In genomic region chr1:217089239-217090014, GRCh38 we compare ENCODE assay signal across 8 cellular contexts.
A peak's percentile ranks its signal among the peaks of the same experiment; 100 is the strongest.
DNase-seq lines count a peak whose midpoint lies in the region; ATAC-seq lines count a peak whose summit lies in the region.

No MANE protein-coding gene starts in this region.

- no peak overlapping the region for H2AK5ac ChIP-seq in neuronal stem cell (ENCODE audit: low read depth, low read length)

- no peak overlapping the region for H4K8ac ChIP-seq in neuronal stem cell (ENCODE audit: low read depth, low read length)

- no peaks in the 10 kb centered on the region for H3K4me1 Mint-ChIP-seq in immature natural killer cell

- H3K4me3 Mint-ChIP-seq in immature natural killer cell: peak overlapping the region in 2 of 5 donors; percentile 30 to 42

- no peaks in the 10 kb centered on the region for H3K79me1 ChIP-seq in neuronal stem cell (ENCODE audit: low read depth, low read length)

- no peak overlapping the region for H3K27ac ChIP-seq in neuronal stem cell (replicated peaks; ENCODE audit: low read length)

- no peak overlapping the region for H2BK120ac ChIP-seq in neuronal stem cell (ENCODE audit: low read depth, low read length)

- no peak overlapping the region for H3K27ac Mint-ChIP-seq in immature natural killer cell

- H3K4me2 ChIP-seq in neuronal stem cell (ENCODE audit: insufficient read depth, low read length, poor library complexity, severe bottlenecking): peak overlapping the region; percentile 87

- WGBS in neuronal stem cell (ENCODE audit: extremely low coverage in 2 of 2, insufficient read length in 2 of 2, insufficient replicate concordance in 1 of 2), 2 donors: no CpG with 5 or more reads among the region's 40 CpGs

- no peak overlapping the region for H2BK5ac ChIP-seq in neuronal stem cell (ENCODE audit: low read length)

- H3K4ac ChIP-seq in neuronal stem cell (ENCODE audit: low read length): no peak overlapping the region

- ATAC-seq in HG02759 (IDR thresholded peaks at IDR 0.05; ENCODE audit: unreplicated experiment): peak; percentile 44
- ATAC-seq in HG02840 (IDR thresholded peaks at IDR 0.05; ENCODE audit: low FRiP score, unreplicated experiment): no peak

- H3K14ac ChIP-seq in neuronal stem cell (ENCODE audit: low read length): no peak overlapping the region

- no peak overlapping the region for H2BK15ac ChIP-seq in neuronal stem cell (ENCODE audit: low read length)

- no peak overlapping the region for H3K23ac ChIP-seq in neuronal stem cell (ENCODE audit: low read depth, low read length, poor library complexity)

- no peaks in the 10 kb centered on the region for H3K36me3 ChIP-seq in neuronal stem cell (replicated peaks in 1 of 2; ENCODE audit: control insufficient read depth in 2 of 2, insufficient read depth in 2 of 2, low read length in 2 of 2)

- no peak overlapping the region for H2BK12ac ChIP-seq in neuronal stem cell (ENCODE audit: low read length)

- H3K27me3 Mint-ChIP-seq in immature natural killer cell (ENCODE audit: low read depth in 3 of 3): peaks cover 3 to 7% (median 7%) of the 10 kb centered on the region in 3 donors

- no peak overlapping the region for H3K9ac ChIP-seq in neuronal stem cell (ENCODE audit: low read depth, low read length, poor library complexity)

- no peaks in the 10 kb centered on the region for H3K9me3 ChIP-seq in neuronal stem cell (replicated peaks in 1 of 2; ENCODE audit: control insufficient read depth in 2 of 2, insufficient read depth in 1 of 2, low read depth in 1 of 2, low read length in 2 of 2)

- H3K18ac ChIP-seq in neuronal stem cell (ENCODE audit: low read length): peak overlapping the region; percentile 82

- DNase-seq in RPMI7951 (ENCODE audit: low read depth) (peak; percentile 59), foreskin melanocyte (peak; percentile 27), neuronal stem cell (ENCODE audit: low spot score) (no peak), immature natural killer cell (no peak), HuH-7 (ENCODE audit: low spot score) (no peak)
- no peak for DNase-seq in stimulated activated CD4-positive, alpha-beta T cell treated with anti-CD3 and anti-CD28 coated beads, Interleukin-4, amount 100 ng/mL, for 4 hours

- H4K91ac ChIP-seq in neuronal stem cell (ENCODE audit: low read depth, low read length, poor library complexity): no peak overlapping the region

- H3K4me3 ChIP-seq in neuronal stem cell (ENCODE audit: low read length in 2 of 2): peak overlapping the region; percentile 47 to 79

- peaks cover 0 to 4% (median 0%) of the 10 kb centered on the region in 3 experiments for H3K27me3 ChIP-seq in neuronal stem cell (ENCODE audit: control insufficient read depth in 3 of 3, insufficient read depth in 3 of 3, low read depth in 1 of 3, low read length in 3 of 3)

- H3K36me3 Mint-ChIP-seq in immature natural killer cell: peaks cover 0 to 5% (median 4%) of the 10 kb centered on the region in 3 donors

- peaks cover 8 to 29% (median 20%) of the 10 kb centered on the region in 6 donors for H3K9me3 Mint-ChIP-seq in immature natural killer cell

- peaks cover 4 to 13% of the 10 kb centered on the region in 2 donors for H3K4me1 ChIP-seq in neuronal stem cell (ENCODE audit: control insufficient read depth in 2 of 2, insufficient read depth in 1 of 2, low read depth in 1 of 2, low read length in 2 of 2)

- H2AFZ ChIP-seq in neuronal stem cell (ENCODE audit: low read length): peak overlapping the region; percentile 96

Comparison
In these comparisons a context has a peak if more than half of its experiments do, and no peak if none do; other contexts are left out.
1. DNase-seq: peak in RPMI7951 (single experiment) and foreskin melanocyte (single experiment); none in neuronal stem cell (single experiment), immature natural killer cell (0 of 3), stimulated activated CD4-positive, alpha-beta T cell treated with anti-CD3 and anti-CD28 coated beads, Interleukin-4, amount 100 ng/mL, for 4 hours (0 of 2) and HuH-7 (single experiment).